8 cellular contexts compared by ENCODE assay signal in genomic region chr19:49640113-49640898, GRCh38. TPM values are rescaled to one million over a fixed set of nuclear protein-coding genes. Genes with fewer than 3 reads are reported as not detected.
A peak's percentile ranks its signal among the peaks of the same experiment; 100 is the strongest.
DNase-seq lines count a peak whose midpoint lies in the region; ATAC-seq and TF ChIP-seq lines count a peak whose summit lies in the region.

TSS of gene RRAS (minus strand) at chr19:49640143. CDS start at chr19:49640098, 45 bp downstream.

- H3K36me3 ChIP-seq in SU-DHL-6 (ENCODE audit: low read length), result no peaks in the 10 kb centered on the region
- no peaks in the 10 kb centered on the region for H3K36me3 ChIP-seq in ovary
- H3K36me3 ChIP-seq in thyroid gland, result no peaks in the 10 kb centered on the region

- peak; percentile 81 for TF ChIP-seq EP300 in ovary (IDR thresholded peaks at IDR 0.05)

- peaks cover 11% of the 10 kb centered on the region for H3K36me3 Mint-ChIP-seq in activated naive CD8-positive, alpha-beta T cell treated with anti-CD3 and anti-CD28 coated beads, Interleukin-2, amount 50 U/mL, for 24 hours (ENCODE audit: low read depth)

- no peak within 1 kb of the TSS for H2AFZ ChIP-seq in SU-DHL-6 (ENCODE audit: low read depth, low read length, severe bottlenecking)

- H3K4me3 ChIP-seq in SU-DHL-6 (ENCODE audit: insufficient read depth, low read length, poor library complexity, severe bottlenecking) (peak within 1 kb of the TSS; percentile 67), ovary (peak within 1 kb of the TSS; percentile 80), thyroid gland (replicated peaks in 1 of 3) (peak within 1 kb of the TSS; percentile 5 to 75 (median 72))

- WGBS in ovary, 3 donors, result 0 to 1% (median 0%) methylated on average over 43 to 51 of the region's 51 CpGs
- WGBS in thyroid gland, 2 donors, result 0 to 1% methylated on average over 45 to 48 of the region's 51 CpGs

- no peaks in the 10 kb centered on the region for H3K9me3 ChIP-seq in SU-DHL-6 (ENCODE audit: insufficient read depth, low read length)
- no peaks in the 10 kb centered on the region for H3K9me3 ChIP-seq in ovary
- no peaks in the 10 kb centered on the region for H3K9me3 ChIP-seq in thyroid gland

- intact Hi-C loops in Right ventricle myocardium inferior (cut with DNase I) (loop anchor here (2.0 to 5.0 kb wide), 3 partner anchors 36 to 188 kb away; partner anchors contain the start of genes ALDH16A1, PIH1D1, PRMT1 and PRR12), ovary (cut with DNase I) (loop anchor here in 1 of 4 donors (5.0 kb wide), 1 partner anchor 37 kb away; the partner anchor contains the start of gene PRMT1), thyroid gland (cut with DNase I) (no loop called here)

- H3K4me1 Mint-ChIP-seq in activated naive CD8-positive, alpha-beta T cell treated with anti-CD3 and anti-CD28 coated beads, Interleukin-2, amount 50 U/mL, for 24 hours, result peaks cover 46% of the 10 kb centered on the region

- 0 out of 2 replicates have a peak, but pooled peaks cover 12% of the 10 kb centered on the region for H3F3A ChIP-seq in SU-DHL-6 (ENCODE audit: insufficient read depth)

- H3K79me2 ChIP-seq in SU-DHL-6 (ENCODE audit: insufficient read depth, low read length), result peaks cover 28% of the 10 kb centered on the region

- DNase-seq in NCI-H128 (lab: John Stamatoyannopoulos, UW; ENCODE audit: unreplicated experiment) (peak; percentile 99), Right ventricle myocardium inferior (ENCODE audit: missing footprints) (peak; percentile 100), ovary (peak; percentile 98 to 100 (median 99)), thyroid gland (peak; percentile 100)
- peak; percentile 100 for DNase-seq in activated naive CD8-positive, alpha-beta T cell treated with anti-CD3 and anti-CD28 coated beads, Interleukin-2, amount 50 U/mL, for 24 hours

- TF ChIP-seq CTCF in SU-DHL-6 (IDR thresholded peaks at IDR 0.05; ENCODE audit: insufficient read depth, low read length, poor library complexity, severe bottlenecking) (no peak), ovary (IDR thresholded peaks at IDR 0.05) (no peak), thyroid gland (IDR thresholded peaks at IDR 0.05) (no peak)

- TF ChIP-seq POLR2A in GM10847 (IDR thresholded peaks at IDR 0.05; ENCODE audit: extremely low read depth, insufficient read length) (peak; percentile 65), ovary (IDR thresholded peaks at IDR 0.05) (peak; percentile 97), thyroid gland (IDR thresholded peaks at IDR 0.05) (peak in 1 of 2 donors; percentile 92)

- H3K27me3 ChIP-seq in SU-DHL-6 (ENCODE audit: low read length) (no peaks in the 10 kb centered on the region), ovary (no peaks in the 10 kb centered on the region), thyroid gland (no peaks in the 10 kb centered on the region)

- no peaks in the 10 kb centered on the region for H3K9me2 ChIP-seq in SU-DHL-6 (replicated peaks; ENCODE audit: insufficient read depth, low read length)

- ATAC-seq in HG02678 (IDR thresholded peaks at IDR 0.05; ENCODE audit: unreplicated experiment), result peak; percentile 60
- peak; percentile 82 for ATAC-seq in activated naive CD8-positive, alpha-beta T cell treated with anti-CD3 and anti-CD28 coated beads, Interleukin-2, amount 50 U/mL, for 24 hours
- peak; percentile 79 for ATAC-seq in Right ventricle myocardium inferior

- no peaks in the 10 kb centered on the region for H4K20me1 ChIP-seq in SU-DHL-6 (ENCODE audit: low read depth, low read length)

- H3K27ac Mint-ChIP-seq in activated naive CD8-positive, alpha-beta T cell treated with anti-CD3 and anti-CD28 coated beads, Interleukin-2, amount 50 U/mL, for 24 hours, result peak within 1 kb of the TSS; percentile 99

- H3K9me3 Mint-ChIP-seq in activated naive CD8-positive, alpha-beta T cell treated with anti-CD3 and anti-CD28 coated beads, Interleukin-2, amount 50 U/mL, for 24 hours, result no peaks in the 10 kb centered on the region

- peaks cover 2% of the 10 kb centered on the region for H3K27me3 Mint-ChIP-seq in activated naive CD8-positive, alpha-beta T cell treated with anti-CD3 and anti-CD28 coated beads, Interleukin-2, amount 50 U/mL, for 24 hours

- H3K27ac ChIP-seq in SU-DHL-6 (ENCODE audit: low read depth, low read length) (peak within 1 kb of the TSS; percentile 83), ovary (peak within 1 kb of the TSS; percentile 98 to 100), thyroid gland (peak within 1 kb of the TSS; percentile 95 to 98 (median 96))

- H3K4me1 ChIP-seq in ovary (ENCODE audit: insufficient read depth) (peaks cover 12% of the 10 kb centered on the region), thyroid gland (peaks cover 25 to 57% of the 10 kb centered on the region in 2 donors)

- peak within 1 kb of the TSS; percentile 98 for H3K4me3 Mint-ChIP-seq in activated naive CD8-positive, alpha-beta T cell treated with anti-CD3 and anti-CD28 coated beads, Interleukin-2, amount 50 U/mL, for 24 hours

- H3K4me2 ChIP-seq in SU-DHL-6 (ENCODE audit: low read depth, low read length, poor library complexity, severe bottlenecking), result peak within 1 kb of the TSS; percentile 82

- peak within 1 kb of the TSS; percentile 76 for H3K9ac ChIP-seq in SU-DHL-6 (ENCODE audit: low read length)

RNA-seq across cellular contexts. Expression of gene RRAS, which starts in this region (rescaled TPM):
- total RNA-seq in Right ventricle myocardium inferior, result 120 TPM
- 10 to 100 TPM; 28.7 to 62.8 (median 37.6) TPM for total RNA-seq in ovary
- 10 to 100 TPM; 24.2 to 63.4 TPM for polyA plus RNA-seq in ovary
- total RNA-seq in thyroid gland, result 10 to 100 TPM; 24.0 to 44.5 (median 28.8) TPM

Comparison
In these comparisons a context has a peak if more than half of its experiments do, and no peak if none do; other contexts are left out.
1. Peak in every context shown above with its lines: DNase-seq, ATAC-seq, H3K4me3 ChIP-seq and H3K27ac ChIP-seq.